Comparison of ENCODE assay signal across 20 cellular contexts in genomic region chr11:118636569-118637290, GRCh38. TPM values are rescaled to one million over a fixed set of nuclear protein-coding genes. Genes with fewer than 3 reads are reported as not detected.
DNase-seq lines count a peak whose midpoint lies in the region; ATAC-seq, FAIRE-seq and TF ChIP-seq lines count a peak whose summit lies in the region.
"Had no signal": no experiment of that assay in that cellular context is flagged by ENCODE, and none has a peak within 500 bp of the region (broad histone marks: within the 10 kb centered on the region; RNA-seq: fewer than 3 reads in every experiment).

No MANE protein-coding gene starts in this region.

- no peak for FAIRE-seq in K562 (lab: Jason Lieb, UNC)
- FAIRE-seq: D721Med, GM19239 had no signal

- peaks cover 28% of the 10 kb centered on the region for H3K36me3 ChIP-seq in GM23248 (ENCODE audit: low read depth)
- peaks cover 85% of the 10 kb centered on the region for H3K36me3 ChIP-seq in IMR-90 (ENCODE audit: control insufficient read depth, insufficient read depth, low read length)
- peaks cover 41% of the 10 kb centered on the region; the same call in 2 of the 3 replicates for H3K36me3 ChIP-seq in K562 (ENCODE audit: control insufficient read depth, insufficient read depth, low read length)
- H3K36me3 ChIP-seq in smooth muscle cell (ENCODE audit: low read depth) = no peaks in the 10 kb centered on the region
- H3K36me3 ChIP-seq in suprapubic skin = peaks cover 48% of the 10 kb centered on the region

- no peak overlapping the region; the same call in 1 of the 2 replicates for H3K27ac ChIP-seq in GM23248
- no peak overlapping the region for H3K27ac ChIP-seq in IMR-90 (ENCODE audit: insufficient read depth, low read length)
- no peak overlapping the region for H3K27ac ChIP-seq in K562 (ENCODE audit: extremely low read depth, low read depth, low read length)
- no peak overlapping the region for H3K27ac ChIP-seq in smooth muscle cell (ENCODE audit: low read depth)
- no peak overlapping the region for H3K27ac ChIP-seq in suprapubic skin
- H3K27ac ChIP-seq: KMS-11 had no signal

- H3K9me3 ChIP-seq in GM23248 (ENCODE audit: low read depth) (no peaks in the 10 kb centered on the region), IMR-90 (ENCODE audit: control insufficient read depth, insufficient read depth, low read length) (no peaks in the 10 kb centered on the region), K562 (replicated peaks; ENCODE audit: control insufficient read depth, insufficient read depth, low read depth, low read length) (no peaks in the 10 kb centered on the region), smooth muscle cell (replicated peaks; ENCODE audit: low read depth) (no peaks in the 10 kb centered on the region), suprapubic skin (no peaks in the 10 kb centered on the region)
- H3K9me3 ChIP-seq: BE2C, MG63 had no signal

- H3K9ac ChIP-seq in GM23248 = no peak overlapping the region
- H3K9ac ChIP-seq in IMR-90 (ENCODE audit: low read depth, low read length) = no peak overlapping the region
- H3K9ac ChIP-seq in K562 (ENCODE audit: insufficient read depth in 1 of 2, low read depth in 2 of 2, low read length in 2 of 2) = no peak overlapping the region; a peak in 1 of 4 replicates
- no peak overlapping the region for H3K9ac ChIP-seq in smooth muscle cell (ENCODE audit: low read depth)
- H3K9ac ChIP-seq: KMS-11 had no signal

- intact Hi-C loops in IMR-90 (cut with micrococcal nuclease) (no loop called here), K562 (cut with micrococcal nuclease) (no loop called here)

- TF ChIP-seq RAD21 in IMR-90 (IDR thresholded peaks at IDR 0.05; ENCODE audit: low read length) = no peak
- TF ChIP-seq RAD21 in K562 (CRISPR knock-in tag; conservative IDR thresholded peaks at IDR 0.05 in 1 of 2, IDR thresholded peaks at IDR 0.05 in 1 of 2) = no peak

- peaks cover 46 to 95% of the 10 kb centered on the region in 2 experiments for H3K79me1 ChIP-seq in IMR-90 (ENCODE audit: low read depth in 1 of 2, low read length in 2 of 2)

- no peak for TF ChIP-seq CTCF in IMR-90 (conservative IDR thresholded peaks at IDR 0.05; ENCODE audit: low read depth, low read length)
- TF ChIP-seq CTCF in K562 (IDR thresholded peaks at IDR 0.05 in 2 of 3, conservative IDR thresholded peaks at IDR 0.05 in 1 of 3; ENCODE audit: insufficient read depth in 2 of 3, low read depth in 1 of 3, low read length in 3 of 3) = no peak
- no peak for TF ChIP-seq CTCF in osteocyte (IDR thresholded peaks at IDR 0.05)
- no peak for TF ChIP-seq CTCF in smooth muscle cell (IDR thresholded peaks at IDR 0.05; ENCODE audit: borderline replicate concordance, insufficient read depth, poor library complexity, severe bottlenecking)
- TF ChIP-seq CTCF in suprapubic skin (IDR thresholded peaks at IDR 0.05) = no peak

- peaks cover 42% of the 10 kb centered on the region for H3K36me3 Mint-ChIP-seq in osteocyte (ENCODE audit: unreplicated experiment)
- H3K36me3 Mint-ChIP-seq: CD8-positive, alpha-beta T cell had no signal

- no peaks in the 10 kb centered on the region for H3K27me3 ChIP-seq in GM23248 (replicated peaks; ENCODE audit: insufficient read depth)
- H3K27me3 ChIP-seq in IMR-90 (ENCODE audit: control insufficient read depth, insufficient read depth, low read length) = no peaks in the 10 kb centered on the region
- no peaks in the 10 kb centered on the region for H3K27me3 ChIP-seq in K562 (ENCODE audit: control insufficient read depth in 2 of 2, insufficient read depth in 2 of 2, low read length in 2 of 2)
- no peaks in the 10 kb centered on the region for H3K27me3 ChIP-seq in smooth muscle cell (ENCODE audit: low read depth)
- H3K27me3 ChIP-seq in suprapubic skin = no peaks in the 10 kb centered on the region
- H3K27me3 ChIP-seq: BE2C, MG63 had no signal

- H3K4ac ChIP-seq in IMR-90 (ENCODE audit: low read depth, low read length) = no peak overlapping the region

- CTCF ChIA-PET in IMR-90 (lab: Yijun Ruan, JAX) (interaction anchor here (0.6 kb wide), 1 partner anchor 23 kb away, joined by 4 read pairs; no protein-coding TSS in a partner anchor), K562 (lab: Yijun Ruan, JAX; ENCODE audit: low intra/inter-chr PET ratio) (no interaction called here)

- H2AFZ ChIP-seq in GM23248 (no peak overlapping the region), IMR-90 (replicated peaks; ENCODE audit: low read length, poor library complexity) (no peak overlapping the region), K562 (ENCODE audit: low read depth, low read length) (no peak overlapping the region), smooth muscle cell (ENCODE audit: low read depth) (no peak overlapping the region)

- H3F3A ChIP-seq in GM23248 (ENCODE audit: insufficient read depth) (peaks cover 42% of the 10 kb centered on the region), smooth muscle cell (ENCODE audit: low read depth) (no peaks in the 10 kb centered on the region)

- H3K4me2 ChIP-seq in GM23248 (ENCODE audit: unreplicated experiment) = no peak overlapping the region
- H3K4me2 ChIP-seq in IMR-90 (ENCODE audit: low read depth, low read length) = no peak overlapping the region
- no peak overlapping the region for H3K4me2 ChIP-seq in K562 (ENCODE audit: insufficient read depth, low read length)
- no peak overlapping the region for H3K4me2 ChIP-seq in smooth muscle cell
- H3K4me2 ChIP-seq: KMS-11 had no signal

- H4K20me1 ChIP-seq in GM23248 (ENCODE audit: insufficient read depth) (no peaks in the 10 kb centered on the region), IMR-90 (ENCODE audit: insufficient read depth, low read length) (peaks cover 59% of the 10 kb centered on the region), K562 (replicated peaks; ENCODE audit: control insufficient read depth, insufficient read depth, low read length) (no peaks in the 10 kb centered on the region), smooth muscle cell (ENCODE audit: low read depth) (peaks cover 97% of the 10 kb centered on the region)

- DNase-seq in GM23248 (peak; percentile 57), IMR-90 (no peak), K562 (ENCODE audit: extremely low read depth in 1 of 4, low spot score in 3 of 4) (no peak), osteocyte (ENCODE audit: extremely low spot score, unreplicated experiment) (no peak), smooth muscle cell (lab: John Stamatoyannopoulos, UW; ENCODE audit: unreplicated experiment) (no peak), suprapubic skin (ENCODE audit: low spot score in 2 of 2) (no peak)
- no peak for DNase-seq in activated CD8-positive, alpha-beta memory T cell treated with anti-CD3 and anti-CD28 coated beads for 24 hours
- DNase-seq: BE2C; CD8-positive, alpha-beta T cell; GDM1; GOT3; MG63; NCI-H1092 treated with DMSO at 0.1 percent for 48 hours; NCI-H1694 treated with DMSO at 0.1 percent for 48 hours; NCI-H748 treated with DMSO at 0.1 percent for 48 hours; SHP77 had no signal

- no peak overlapping the region for H2BK5ac ChIP-seq in IMR-90 (ENCODE audit: low read depth, low read length, poor library complexity, severe bottlenecking)

- BruUV-seq in IMR-90 (replicated peaks; lab: Mats Ljungman, UMichigan) (no TSS peak), K562 (replicated peaks; lab: Mats Ljungman, UMichigan) (no TSS peak)

- ATAC-seq in IMR-90 (ENCODE audit: low read depth) (0 out of 2 replicates have a peak, but pooled peaks have one; percentile 4), K562 (no peak)
- ATAC-seq: CD8-positive, alpha-beta T cell had no signal

- H4K91ac ChIP-seq in IMR-90 (ENCODE audit: insufficient read depth, low read depth, low read length) = no peak overlapping the region

- no peak for TF ChIP-seq EP300 in K562 (IDR thresholded peaks at IDR 0.05; ENCODE audit: low read length)
- TF ChIP-seq EP300 in suprapubic skin (IDR thresholded peaks at IDR 0.05) = no peak

- H4K5ac ChIP-seq in IMR-90 (ENCODE audit: low read depth, low read length) = no peak overlapping the region

- TF ChIP-seq POLR2A in IMR-90 (IDR thresholded peaks at IDR 0.05; ENCODE audit: low read depth, low read length) (no peak), K562 (conservative IDR thresholded peaks at IDR 0.05) (no peak), suprapubic skin (IDR thresholded peaks at IDR 0.05) (no peak)

- H3K27ac Mint-ChIP-seq in osteocyte (ENCODE audit: unreplicated experiment) = peak overlapping the region; percentile 6
- H3K27ac Mint-ChIP-seq: CD8-positive, alpha-beta T cell had no signal

- H3K27me3 Mint-ChIP-seq in osteocyte (ENCODE audit: unreplicated experiment) = no peaks in the 10 kb centered on the region

- H2AK5ac ChIP-seq in IMR-90 (ENCODE audit: low read depth, low read length) = no peak overlapping the region

- no peaks in the 10 kb centered on the region for H3K9me2 ChIP-seq in GM23248 (ENCODE audit: insufficient read depth)

- H3K4me3 ChIP-seq in GM23248 (no peak overlapping the region), IMR-90 (ENCODE audit: insufficient read depth, low read depth, low read length) (no peak overlapping the region), K562 (no peak overlapping the region), smooth muscle cell (no peak overlapping the region), suprapubic skin (no peak overlapping the region)
- H3K4me3 ChIP-seq: MG63 had no signal

- H3K4me1 Mint-ChIP-seq in osteocyte (ENCODE audit: unreplicated experiment) = peaks cover 2% of the 10 kb centered on the region

- dilution Hi-C loops in IMR-90 (cut with HindIII; ENCODE audit: low sequenced_read_pairs, unreplicated experiment) = no loop called here

- H2AK9ac ChIP-seq in IMR-90 (replicated peaks; ENCODE audit: low read depth, low read length, poor library complexity) = no peak overlapping the region

- H4K8ac ChIP-seq in IMR-90 (ENCODE audit: low read depth in 2 of 2, low read length in 2 of 2) = no peak overlapping the region

- H3K14ac ChIP-seq in IMR-90 (replicated peaks; ENCODE audit: low read depth, low read length) = no peak overlapping the region

- no peak overlapping the region for H2BK120ac ChIP-seq in IMR-90 (ENCODE audit: low read depth, low read length)

- no peaks in the 10 kb centered on the region for H3K9me3 Mint-ChIP-seq in osteocyte (ENCODE audit: unreplicated experiment)
- H3K9me3 Mint-ChIP-seq: CD8-positive, alpha-beta T cell had no signal

- H3K9me1 ChIP-seq in IMR-90 (ENCODE audit: insufficient read depth, low read length) (peaks cover 22% of the 10 kb centered on the region), K562 (ENCODE audit: control insufficient read depth, insufficient read depth, low read length) (peaks cover 3% of the 10 kb centered on the region)

- H3K4me1 ChIP-seq in GM23248 (ENCODE audit: insufficient read depth) (peaks cover 17% of the 10 kb centered on the region), IMR-90 (ENCODE audit: control insufficient read depth, insufficient read depth, low read length) (peaks cover 20% of the 10 kb centered on the region), K562 (replicated peaks in 1 of 2; ENCODE audit: control insufficient read depth in 2 of 2, insufficient read depth in 2 of 2, low read length in 2 of 2) (peaks cover 22 to 25% of the 10 kb centered on the region in 2 experiments; a peak in 4 of 5 replicates), smooth muscle cell (ENCODE audit: low read depth) (peaks cover 21% of the 10 kb centered on the region), suprapubic skin (peaks cover 48% of the 10 kb centered on the region)

- H3K4me3 Mint-ChIP-seq in osteocyte (ENCODE audit: unreplicated experiment) = no peak overlapping the region
- H3K4me3 Mint-ChIP-seq: CD8-positive, alpha-beta T cell had no signal

- 69 to 78% methylated on average over 8 of the region's 8 CpGs for WGBS in GM23248 (ENCODE audit: low coverage in 1 of 2, low lambda C conversion rate in 2 of 2, missing lambda C conversion rate in 2 of 2), 2 experiments
- WGBS in IMR-90 (ENCODE audit: extremely low coverage in 2 of 2, insufficient read length in 1 of 2), 2 experiments = no CpG with 5 or more reads among the region's 8 CpGs
- 76% methylated on average over 8 of the region's 8 CpGs for WGBS in K562 (ENCODE audit: insufficient coverage, low coverage, missing lambda C conversion rate)
- WGBS in smooth muscle cell (ENCODE audit: low lambda C conversion rate) = 94% methylated on average over 8 of the region's 8 CpGs
- 63% methylated on average over 8 of the region's 8 CpGs for WGBS in suprapubic skin

- in situ Hi-C loops in GM23248 (cut with MboI) = no loop called here
- in situ Hi-C loops in IMR-90 (cut with MboI; ENCODE audit: low sequenced_read_pairs) = no loop called here
- in situ Hi-C loops in K562 (cut with MboI) = no loop called here

- no peak overlapping the region for H2BK20ac ChIP-seq in IMR-90 (ENCODE audit: low read depth, low read length)

- no peak overlapping the region for H3K56ac ChIP-seq in IMR-90 (ENCODE audit: extremely low read depth, insufficient read depth, low read length)

- POLR2A ChIA-PET in IMR-90 (lab: Charles Lee; ENCODE audit: unreplicated experiment) (no interaction called here), K562 (lab: Yijun Ruan, JAX) (interaction anchor here (1.2 to 1.5 kb wide), 2 partner anchors 10 to 15 kb away, joined by 3 to 6 read pairs; no protein-coding TSS in a partner anchor)

- H3K23ac ChIP-seq in IMR-90 (ENCODE audit: low read depth, low read length) = no peak overlapping the region

- no peak overlapping the region for H3K18ac ChIP-seq in IMR-90 (ENCODE audit: low read depth, low read length)

- H2BK15ac ChIP-seq in IMR-90 (ENCODE audit: low read depth, low read length) = no peak overlapping the region

- H3K79me2 ChIP-seq in GM23248 (ENCODE audit: insufficient read depth) = peaks cover 80% of the 10 kb centered on the region
- no peaks in the 10 kb centered on the region for H3K79me2 ChIP-seq in K562 (ENCODE audit: control insufficient read depth, insufficient read depth, low read length)
- H3K79me2 ChIP-seq in smooth muscle cell (ENCODE audit: low read depth) = peaks cover 3% of the 10 kb centered on the region

RNA-seq across cellular contexts. Expression of gene PHLDB1, which starts 29.3 kb away (rescaled TPM):
- 102 and 109 TPM in 2 replicates for total RNA-seq in GM23248 (2014; rRNA removed; shearing (Covaris generic))
- polyA plus RNA-seq in GM23248 (2016; fragmentation: Nextera tagmentation; extraction: Ambion mirVana) (91.7 and 91.8 TPM in 2 replicates), IMR-90 (2012; rRNA removed) (90.4 and 96.4 TPM in 2 replicates), K562 (2011; rRNA removed) (17.0 and 21.7 TPM in 2 replicates), K562 (2014; fragmentation: Illumina TruSeq; extraction: Trizol) (14.2 and 16.2 TPM in 2 replicates), K562 (2014; fragmentation: Nextera tagmentation; extraction: Ambion mirVana) (1 to 10 TPM; 2.0 to 3.1 TPM), K562 (2014; rRNA removed) (17.1 and 18.9 TPM in 2 replicates), smooth muscle cell (86.0 and 103 TPM in 2 replicates)
- total RNA-seq in IMR-90 (2012; rRNA removed) (40.0 and 41.7 TPM in 2 replicates), K562 (2014; rRNA removed) (17.8 and 21.2 TPM in 2 replicates), K562 (2014; rRNA removed; fragmentation: Illumina TruSeq; extraction: Trizol) (7.7 and 8.5 TPM in 2 replicates), K562 (2015; rRNA removed; fragmentation: Illumina TruSeq; extraction: Trizol) (12.0 and 12.3 TPM in 2 replicates), K562 (2021) (27.0 and 28.7 TPM in 2 replicates), osteocyte (160 and 165 TPM in 2 replicates), smooth muscle cell (89.0 and 112 TPM in 2 replicates), suprapubic skin (100 to 1,000 TPM in 2 of 4 donors, 10 to 100 TPM in 2; 48.7 to 117 (median 77.3) TPM)
- 60.4 and 83.0 TPM in 2 replicates for polyA plus RNA-seq in IMR-90 (2012; cell fraction: cytosol; rRNA removed)
- polyA plus RNA-seq in IMR-90 (2012; cell fraction: nucleus; rRNA removed; ENCODE audit: low replicate concordance) = 350 and 414 TPM in 2 replicates
- 88.0 and 200 TPM in 2 replicates for total RNA-seq in K562 (2011; cell fraction: chromatin; rRNA removed; ENCODE audit: low replicate concordance)
- 71.3 and 79.0 TPM in 2 replicates for total RNA-seq in K562 (2011; cell fraction: nucleolus; rRNA removed)
- 93.1 and 134 TPM in 2 replicates for total RNA-seq in K562 (2011; cell fraction: nucleoplasm; rRNA removed)
- 16.1 and 27.1 TPM in 2 replicates for polyA plus RNA-seq in K562 (2011; cell fraction: cytosol; rRNA removed)
- polyA plus RNA-seq in K562 (2011; cell fraction: nucleus; rRNA removed) = 62.2 and 110 TPM in 2 replicates
- 15.6 and 17.0 TPM in 2 replicates for polyA plus RNA-seq in K562 (2012)
- polyA minus RNA-seq in K562 (2011; rRNA and poly(A)+ RNA removed) = 24.4 and 29.0 TPM in 2 replicates
- 20.1 and 22.6 TPM in 2 replicates for polyA minus RNA-seq in K562 (2011; cell fraction: cytosol; rRNA and poly(A)+ RNA removed)
- 34.6 and 34.9 TPM in 2 replicates for polyA minus RNA-seq in K562 (2011; cell fraction: nucleus; rRNA and poly(A)+ RNA removed)

RNA-seq across cellular contexts. Expression of gene TREH, which starts 42.7 kb away (rescaled TPM):
- not detected in 2 replicates for total RNA-seq in GM23248 (2014; rRNA removed; shearing (Covaris generic))
- 0.06 and 0.09 TPM in 2 replicates for polyA plus RNA-seq in GM23248 (2016; fragmentation: Nextera tagmentation; extraction: Ambion mirVana)
- not detected in 2 replicates for total RNA-seq in IMR-90 (2012; rRNA removed)
- polyA plus RNA-seq in IMR-90 (2012; rRNA removed) = not detected in 2 replicates
- not detected in 2 replicates for polyA plus RNA-seq in IMR-90 (2012; cell fraction: cytosol; rRNA removed)
- not detected in 2 replicates for polyA plus RNA-seq in IMR-90 (2012; cell fraction: nucleus; rRNA removed; ENCODE audit: low replicate concordance)
- not detected in 2 replicates for total RNA-seq in K562 (2011; cell fraction: chromatin; rRNA removed; ENCODE audit: low replicate concordance)
- not detected in 2 replicates for total RNA-seq in K562 (2011; cell fraction: nucleolus; rRNA removed)
- not detected in 2 replicates for total RNA-seq in K562 (2011; cell fraction: nucleoplasm; rRNA removed)
- total RNA-seq in K562 (2014; rRNA removed) = not detected in 2 replicates
- not detected in 2 replicates for total RNA-seq in K562 (2014; rRNA removed; fragmentation: Illumina TruSeq; extraction: Trizol)
- not detected in 2 replicates for total RNA-seq in K562 (2015; rRNA removed; fragmentation: Illumina TruSeq; extraction: Trizol)
- total RNA-seq in K562 (2021) = not detected in 2 replicates
- not detected in 2 replicates for polyA plus RNA-seq in K562 (2011; rRNA removed)
- polyA plus RNA-seq in K562 (2011; cell fraction: cytosol; rRNA removed) = not detected in 2 replicates
- not detected in 2 replicates for polyA plus RNA-seq in K562 (2011; cell fraction: nucleus; rRNA removed)
- 0.11 TPM in 1 of 2 replicates, not detected in the other for polyA plus RNA-seq in K562 (2012)
- polyA plus RNA-seq in K562 (2014; fragmentation: Illumina TruSeq; extraction: Trizol) = not detected in 2 replicates
- under 1 TPM; 0.11 to 0.20 TPM for polyA plus RNA-seq in K562 (2014; fragmentation: Nextera tagmentation; extraction: Ambion mirVana)
- polyA plus RNA-seq in K562 (2014; rRNA removed) = 0.09 TPM in 1 of 2 replicates, not detected in the other
- polyA minus RNA-seq in K562 (2011; rRNA and poly(A)+ RNA removed) = not detected in 2 replicates
- polyA minus RNA-seq in K562 (2011; cell fraction: cytosol; rRNA and poly(A)+ RNA removed) = not detected in 2 replicates
- not detected in 2 replicates for polyA minus RNA-seq in K562 (2011; cell fraction: nucleus; rRNA and poly(A)+ RNA removed)
- total RNA-seq in osteocyte = not detected in 2 replicates
- total RNA-seq in smooth muscle cell = not detected in 2 replicates
- 0.49 and 0.96 TPM in 2 replicates for polyA plus RNA-seq in smooth muscle cell
- not detected for total RNA-seq in suprapubic skin
- total RNA-seq: CD8-positive, alpha-beta T cell had no signal
- polyA plus RNA-seq: AG04450 had no signal
